Comparison of ENCODE assay signal across 1 cellular context in the genomic region with DNA sequence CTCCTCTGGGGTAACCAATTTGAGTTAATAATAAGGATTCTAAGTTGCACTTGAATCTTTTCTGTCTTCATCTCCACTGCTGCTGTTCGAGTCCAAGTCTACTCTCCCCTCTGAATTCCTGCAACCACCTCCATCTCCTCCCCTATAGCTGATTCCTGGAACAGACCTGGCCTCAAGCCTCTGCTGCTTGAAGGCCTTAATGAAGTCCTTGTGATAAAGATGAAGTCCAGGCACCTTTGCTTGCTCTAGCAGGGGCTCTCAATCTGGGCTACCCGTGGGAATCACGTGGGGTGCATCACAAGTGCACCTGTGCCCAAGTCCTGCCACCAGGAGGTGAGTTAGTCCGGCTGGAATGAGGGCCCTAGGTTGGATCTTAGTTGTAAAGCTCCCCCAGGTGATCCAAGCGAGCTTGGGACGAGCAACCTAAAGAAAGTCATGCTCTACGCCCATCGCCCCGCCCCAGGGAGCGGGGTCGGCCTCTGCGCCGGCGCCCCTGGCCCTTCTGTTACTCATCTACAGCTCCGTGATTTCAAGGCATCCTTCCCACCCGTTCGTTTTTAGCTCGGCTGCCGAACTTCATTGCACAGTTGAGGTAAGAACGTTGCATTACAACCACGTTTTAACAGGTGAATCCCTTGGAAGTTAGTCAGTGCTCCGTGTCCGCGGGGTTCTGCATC.
TF ChIP-seq lines count a peak whose summit lies in the region.

No MANE protein-coding gene starts in this region.

TF ChIP-seq in SK-N-SH, 30 proteins besides CTCF, POLR2A, EP300 and RAD21 (continued from another document):
- TF ChIP-seq, protein P1, sequence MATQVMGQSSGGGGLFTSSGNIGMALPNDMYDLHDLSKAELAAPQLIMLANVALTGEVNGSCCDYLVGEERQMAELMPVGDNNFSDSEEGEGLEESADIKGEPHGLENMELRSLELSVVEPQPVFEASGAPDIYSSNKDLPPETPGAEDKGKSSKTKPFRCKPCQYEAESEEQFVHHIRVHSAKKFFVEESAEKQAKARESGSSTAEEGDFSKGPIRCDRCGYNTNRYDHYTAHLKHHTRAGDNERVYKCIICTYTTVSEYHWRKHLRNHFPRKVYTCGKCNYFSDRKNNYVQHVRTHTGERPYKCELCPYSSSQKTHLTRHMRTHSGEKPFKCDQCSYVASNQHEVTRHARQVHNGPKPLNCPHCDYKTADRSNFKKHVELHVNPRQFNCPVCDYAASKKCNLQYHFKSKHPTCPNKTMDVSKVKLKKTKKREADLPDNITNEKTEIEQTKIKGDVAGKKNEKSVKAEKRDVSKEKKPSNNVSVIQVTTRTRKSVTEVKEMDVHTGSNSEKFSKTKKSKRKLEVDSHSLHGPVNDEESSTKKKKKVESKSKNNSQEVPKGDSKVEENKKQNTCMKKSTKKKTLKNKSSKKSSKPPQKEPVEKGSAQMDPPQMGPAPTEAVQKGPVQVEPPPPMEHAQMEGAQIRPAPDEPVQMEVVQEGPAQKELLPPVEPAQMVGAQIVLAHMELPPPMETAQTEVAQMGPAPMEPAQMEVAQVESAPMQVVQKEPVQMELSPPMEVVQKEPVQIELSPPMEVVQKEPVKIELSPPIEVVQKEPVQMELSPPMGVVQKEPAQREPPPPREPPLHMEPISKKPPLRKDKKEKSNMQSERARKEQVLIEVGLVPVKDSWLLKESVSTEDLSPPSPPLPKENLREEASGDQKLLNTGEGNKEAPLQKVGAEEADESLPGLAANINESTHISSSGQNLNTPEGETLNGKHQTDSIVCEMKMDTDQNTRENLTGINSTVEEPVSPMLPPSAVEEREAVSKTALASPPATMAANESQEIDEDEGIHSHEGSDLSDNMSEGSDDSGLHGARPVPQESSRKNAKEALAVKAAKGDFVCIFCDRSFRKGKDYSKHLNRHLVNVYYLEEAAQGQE (IDR thresholded peaks at IDR 0.05; ENCODE audit: low read depth, low read length): no peak
- no peak for TF ChIP-seq RCOR1 (IDR thresholded peaks at IDR 0.05; ENCODE audit: low read length)
- TF ChIP-seq, protein P2, sequence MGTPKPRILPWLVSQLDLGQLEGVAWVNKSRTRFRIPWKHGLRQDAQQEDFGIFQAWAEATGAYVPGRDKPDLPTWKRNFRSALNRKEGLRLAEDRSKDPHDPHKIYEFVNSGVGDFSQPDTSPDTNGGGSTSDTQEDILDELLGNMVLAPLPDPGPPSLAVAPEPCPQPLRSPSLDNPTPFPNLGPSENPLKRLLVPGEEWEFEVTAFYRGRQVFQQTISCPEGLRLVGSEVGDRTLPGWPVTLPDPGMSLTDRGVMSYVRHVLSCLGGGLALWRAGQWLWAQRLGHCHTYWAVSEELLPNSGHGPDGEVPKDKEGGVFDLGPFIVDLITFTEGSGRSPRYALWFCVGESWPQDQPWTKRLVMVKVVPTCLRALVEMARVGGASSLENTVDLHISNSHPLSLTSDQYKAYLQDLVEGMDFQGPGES (IDR thresholded peaks at IDR 0.05; ENCODE audit: low read depth, low read length): no peak
- no peak for TF ChIP-seq TEAD4 (IDR thresholded peaks at IDR 0.05; ENCODE audit: borderline replicate concordance, insufficient read depth)
- no peak for TF ChIP-seq NRF1 (IDR thresholded peaks at IDR 0.05; ENCODE audit: low read depth, low read length)
- TF ChIP-seq YY1 (IDR thresholded peaks at IDR 0.05; ENCODE audit: low read depth): no peak
